ENCODE assay signal across 25 cellular contexts in the genomic region with DNA sequence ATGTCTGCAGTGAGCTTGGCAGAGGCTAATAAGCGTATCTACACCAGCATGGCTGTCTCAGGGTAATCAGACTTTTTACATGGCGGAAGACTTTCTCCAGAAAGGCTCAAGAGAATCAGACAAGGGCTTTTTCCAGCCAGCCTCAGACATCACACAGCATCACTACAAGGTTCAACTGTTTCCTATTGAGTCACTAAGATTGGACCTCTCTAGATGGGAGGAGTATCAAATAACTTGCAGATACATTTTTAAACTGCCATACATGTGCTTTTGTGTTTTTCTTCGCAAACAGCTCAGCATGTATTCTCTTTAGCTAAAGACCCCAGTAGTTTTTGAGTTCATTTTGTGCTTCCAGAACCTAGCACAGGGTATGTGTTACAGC. TPM values are rescaled to one million over a fixed set of nuclear protein-coding genes. Genes with fewer than 3 reads are reported as not detected.
DNase-seq lines count a peak whose midpoint lies in the region; ATAC-seq and TF ChIP-seq lines count a peak whose summit lies in the region.
"Had no signal": no experiment of that assay in that cellular context is flagged by ENCODE, and none has a peak within 500 bp of the region (broad histone marks: within the 10 kb centered on the region; RNA-seq: fewer than 3 reads in every experiment).

No MANE protein-coding gene starts in this region.

- H3K9me3 ChIP-seq in thoracic aorta = no peaks in the 10 kb centered on the region
- H3K9me3 ChIP-seq: gastroesophageal sphincter, lower lobe of right lung, prostate gland had no signal

- intact Hi-C loops in left cardiac atrium (cut with DNase I) = no loop called here
- intact Hi-C loops in left ventricle myocardium superior (cut with micrococcal nuclease) = no loop called here

- peaks cover 27 to 38% of the 10 kb centered on the region in 2 donors for H3K4me1 ChIP-seq in thoracic aorta (ENCODE audit: control insufficient read depth in 1 of 2, low read depth in 2 of 2)
- H3K4me1 ChIP-seq: prostate gland had no signal

- peak overlapping the region; percentile 63 for H3K27ac ChIP-seq in brain microvascular endothelial cell
- peak overlapping the region; percentile 61 to 79 for H3K27ac ChIP-seq in thoracic aorta
- H3K27ac ChIP-seq: 22Rv1, gastroesophageal sphincter, lower lobe of right lung, prostate gland, skin epidermis had no signal

- DNase-seq in left cardiac atrium = no peak
- DNase-seq in left ventricle myocardium superior = no peak
- peak; percentile 64 for DNase-seq in brain microvascular endothelial cell
- DNase-seq in kidney glomerular epithelial cell (lab: John Stamatoyannopoulos, UW) = peak; percentile 56
- DNase-seq in thoracic aorta (ENCODE audit: low spot score) = no peak
- no peak for DNase-seq in SHP77 treated with DMSO at 0.1 percent for 48 hours (lab: John Stamatoyannopoulos, UW)
- DNase-seq in NCI-H187 treated with DMSO at 0.1 percent for 48 hours (lab: John Stamatoyannopoulos, UW) = no peak
- DNase-seq: activated CD4-positive, alpha-beta T cell treated with anti-CD3 and anti-CD28 coated beads, Interleukin-2, amount 10 ng/mL, durations not matched to agents 24 days and 14 days; activated naive CD4-positive, alpha-beta T cell treated with Interleukin-2 at 50 U/mL for 16 hours; activated T-cell treated with anti-CD3 and anti-CD28 coated beads, Interleukin-2, amount 50 U/mL, for 48 hours; AML-193; CD8-positive, alpha-beta memory T cell; central memory CD4-positive, alpha-beta T cell; erythroblast; islet precursor cell; lower lobe of right lung; NCI-H1092; NCI-H2029; NCI-H2227 treated with DMSO at 0.1 percent for 48 hours; stimulated activated CD4-positive, alpha-beta T cell treated with anti-CD3 and anti-CD28 coated beads, Interleukin-2, amount 100 ng/mL, for 24 hours had no signal

- ATAC-seq in left cardiac atrium (peak; percentile 27 to 42), left ventricle myocardium superior (no peak), thoracic aorta (ENCODE audit: insufficient number of reproducible peaks, low FRiP score, low read depth) (no peak), GM18873 (IDR thresholded peaks at IDR 0.05; ENCODE audit: low FRiP score, unreplicated experiment) (no peak)
- ATAC-seq: gastroesophageal sphincter had no signal

- H3K36me3 ChIP-seq in brain microvascular endothelial cell (replicated peaks) (no peaks in the 10 kb centered on the region), thoracic aorta (no peaks in the 10 kb centered on the region)
- H3K36me3 ChIP-seq: gastroesophageal sphincter, lower lobe of right lung, prostate gland had no signal

- in situ Hi-C loops in brain microvascular endothelial cell (cut with HindIII; ENCODE audit: low pct_ligation_motif_present, low sequenced_read_pairs) = no loop called here

- H3K27me3 ChIP-seq in brain microvascular endothelial cell (replicated peaks) (no peaks in the 10 kb centered on the region), thoracic aorta (replicated peaks; ENCODE audit: insufficient read depth) (no peaks in the 10 kb centered on the region)
- H3K27me3 ChIP-seq: gastroesophageal sphincter had no signal

- no peak overlapping the region for H3K4me3 ChIP-seq in brain microvascular endothelial cell (ENCODE audit: low read depth, low read length)
- H3K4me3 ChIP-seq in thoracic aorta = no peak overlapping the region
- H3K4me3 ChIP-seq: gastroesophageal sphincter, lower lobe of right lung, prostate gland, skin epidermis had no signal

- TF ChIP-seq CTCF in brain microvascular endothelial cell (IDR thresholded peaks at IDR 0.05; ENCODE audit: low read depth, low read length, missing control alignments) (no peak), thoracic aorta (IDR thresholded peaks at IDR 0.05) (no peak)

RNA-seq across cellular contexts. Expression of a gene that starts 22.9 kb away (rescaled TPM):
- total RNA-seq in left cardiac atrium (100 to 1,000 TPM in 1 of 2 donors, 10 to 100 TPM in 1; 61.8 to 127 TPM), left ventricle myocardium superior (119 TPM), thoracic aorta (10 to 100 TPM; 81.8 to 91.5 TPM)

Comparison
In these comparisons a context has a peak if more than half of its experiments do, and no peak if none do; other contexts are left out.
1. ATAC-seq: peak in left cardiac atrium (2 of 2); none in left ventricle myocardium superior (single experiment), thoracic aorta (single experiment) and GM18873 (single experiment).
2. DNase-seq: peak in brain microvascular endothelial cell (single experiment) and kidney glomerular epithelial cell (single experiment); none in left cardiac atrium (single experiment), left ventricle myocardium superior (single experiment), thoracic aorta (single experiment), SHP77 treated with DMSO at 0.1 percent for 48 hours (single experiment) and NCI-H187 treated with DMSO at 0.1 percent for 48 hours (single experiment).